9 cellular contexts compared by ENCODE assay signal in the genomic region with DNA sequence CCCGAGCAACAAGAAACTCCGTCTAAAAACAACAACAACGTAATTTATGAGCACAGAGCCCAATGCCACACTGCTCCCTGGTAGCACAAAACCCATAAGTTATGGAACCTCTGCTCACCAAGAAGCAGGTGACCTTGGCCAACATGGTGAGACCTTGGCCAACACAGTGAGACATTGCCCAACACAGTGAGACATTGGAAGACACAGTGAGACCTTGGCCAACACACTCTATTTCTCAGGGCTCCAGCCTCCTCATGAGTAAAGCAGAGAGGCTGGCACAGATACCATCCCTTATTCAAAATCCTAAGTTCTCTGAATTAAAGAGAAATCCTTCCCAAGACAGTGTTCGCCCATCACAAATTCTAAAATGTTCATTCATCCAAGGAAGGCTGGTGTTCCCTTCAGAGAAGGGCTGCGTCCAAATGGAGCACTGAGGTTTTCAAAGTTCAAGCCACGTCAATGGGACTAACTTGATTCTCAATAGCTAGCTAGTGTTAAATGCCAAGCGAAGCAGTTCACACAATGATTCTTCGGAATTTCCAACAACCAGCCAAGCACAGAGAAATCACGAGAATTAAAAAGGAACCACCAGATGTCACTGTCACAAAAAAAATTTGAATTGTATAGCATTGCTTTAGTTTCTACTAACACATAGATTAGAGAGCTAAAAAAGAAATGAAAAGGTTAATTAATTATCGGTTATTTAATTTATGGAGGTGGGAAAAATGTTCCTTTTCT. TPM values are rescaled to one million over a fixed set of nuclear protein-coding genes. Genes with fewer than 3 reads are reported as not detected.
DNase-seq lines count a peak whose midpoint lies in the region; ATAC-seq and TF ChIP-seq lines count a peak whose summit lies in the region.
"Had no signal": no experiment of that assay in that cellular context is flagged by ENCODE, and none has a peak within 500 bp of the region (broad histone marks: within the 10 kb centered on the region; RNA-seq: fewer than 3 reads in every experiment).

No MANE protein-coding gene starts in this region.

- peak in 2 of 3 experiments; percentile 18 to 42 for TF ChIP-seq CTCF in ascending aorta (IDR thresholded peaks at IDR 0.05)
- peak; percentile 50 for TF ChIP-seq CTCF in liver (IDR thresholded peaks at IDR 0.05; ENCODE audit: low read depth, low read length, missing input control)

- peak; percentile 80 to 82 for TF ChIP-seq RAD21 in liver (IDR thresholded peaks at IDR 0.05)

- no peak overlapping the region for H3K9ac ChIP-seq in liver (ENCODE audit: low read depth in 1 of 2, low read length in 2 of 2)
- H3K9ac ChIP-seq: parathyroid adenoma had no signal

- H3K27ac ChIP-seq in ascending aorta (peak overlapping the region; percentile 12 to 46), liver (ENCODE audit: low read depth in 1 of 2, low read length in 2 of 2) (no peak overlapping the region)
- H3K27ac ChIP-seq: parathyroid adenoma had no signal

- H3K27me3 ChIP-seq in ascending aorta: no peaks in the 10 kb centered on the region
- H3K27me3 ChIP-seq in liver (ENCODE audit: control insufficient read depth in 4 of 4, insufficient read depth in 4 of 4, low read length in 3 of 4): no peaks in the 10 kb centered on the region

- DNase-seq in NCI-H146 (lab: John Stamatoyannopoulos, UW) (peak; percentile 6), NCI-H146 treated with DMSO at 0.1 percent for 48 hours (lab: John Stamatoyannopoulos, UW; ENCODE audit: unreplicated experiment) (no peak), HT1080 (ENCODE audit: low read depth) (peak; percentile 19), ascending aorta (ENCODE audit: low spot score in 2 of 2) (no peak)

- H3K36me3 ChIP-seq in ascending aorta (no peaks in the 10 kb centered on the region), liver (ENCODE audit: control insufficient read depth in 4 of 4, insufficient read depth in 3 of 4, low read depth in 1 of 4, low read length in 3 of 4) (no peaks in the 10 kb centered on the region)

- 54% methylated on average over 10 of the region's 10 CpGs for WGBS in liver

- ATAC-seq in GM19467 (IDR thresholded peaks at IDR 0.05; ENCODE audit: unreplicated experiment): no peak
- no peak for ATAC-seq in HG03342 (IDR thresholded peaks at IDR 0.05; ENCODE audit: unreplicated experiment)
- no peak for ATAC-seq in GM18907 (IDR thresholded peaks at IDR 0.05; ENCODE audit: unreplicated experiment)

- H3K4me1 ChIP-seq in ascending aorta (peaks cover 0 to 3% of the 10 kb centered on the region in 2 donors), liver (ENCODE audit: control insufficient read depth in 4 of 4, insufficient read depth in 4 of 4, low read length in 3 of 4) (peaks cover 1 to 35% (median 21%) of the 10 kb centered on the region in 4 donors)
- H3K4me1 ChIP-seq: parathyroid adenoma had no signal

- H3K4me3 ChIP-seq in ascending aorta (no peak overlapping the region), liver (ENCODE audit: low read depth in 1 of 3, low read length in 3 of 3) (no peak overlapping the region)

- H3K9me3 ChIP-seq in ascending aorta (no peaks in the 10 kb centered on the region), liver (ENCODE audit: control insufficient read depth in 4 of 4, low read length in 3 of 4) (no peaks in the 10 kb centered on the region)

- intact Hi-C loops in ascending aorta (cut with DNase I): loop anchor here (2.0 kb wide), 1 partner anchor 145 kb away; a partner anchor contains a TSS

TF ChIP-seq in liver, 16 proteins besides CTCF, POLR2A, EP300 and RAD21:
- TF ChIP-seq RXRA (IDR thresholded peaks at IDR 0.05) (no peak), FOXA2 (IDR thresholded peaks at IDR 0.05) (no peak), HNF4G (IDR thresholded peaks at IDR 0.05) (no peak), JUND (IDR thresholded peaks at IDR 0.05) (no peak), SP1 (IDR thresholded peaks at IDR 0.05) (no peak), FOXA1 (IDR thresholded peaks at IDR 0.05) (no peak), TAF1 (conservative IDR thresholded peaks at IDR 0.05) (no peak), GABPA (IDR thresholded peaks at IDR 0.05 in 1 of 2, conservative IDR thresholded peaks at IDR 0.05 in 1 of 2) (no peak), EGR1 (IDR thresholded peaks at IDR 0.05; ENCODE audit: low read depth in 2 of 2) (no peak), NR2F2 (IDR thresholded peaks at IDR 0.05) (no peak), YY1 (IDR thresholded peaks at IDR 0.05) (no peak)
- TF ChIP-seq, protein P1, sequence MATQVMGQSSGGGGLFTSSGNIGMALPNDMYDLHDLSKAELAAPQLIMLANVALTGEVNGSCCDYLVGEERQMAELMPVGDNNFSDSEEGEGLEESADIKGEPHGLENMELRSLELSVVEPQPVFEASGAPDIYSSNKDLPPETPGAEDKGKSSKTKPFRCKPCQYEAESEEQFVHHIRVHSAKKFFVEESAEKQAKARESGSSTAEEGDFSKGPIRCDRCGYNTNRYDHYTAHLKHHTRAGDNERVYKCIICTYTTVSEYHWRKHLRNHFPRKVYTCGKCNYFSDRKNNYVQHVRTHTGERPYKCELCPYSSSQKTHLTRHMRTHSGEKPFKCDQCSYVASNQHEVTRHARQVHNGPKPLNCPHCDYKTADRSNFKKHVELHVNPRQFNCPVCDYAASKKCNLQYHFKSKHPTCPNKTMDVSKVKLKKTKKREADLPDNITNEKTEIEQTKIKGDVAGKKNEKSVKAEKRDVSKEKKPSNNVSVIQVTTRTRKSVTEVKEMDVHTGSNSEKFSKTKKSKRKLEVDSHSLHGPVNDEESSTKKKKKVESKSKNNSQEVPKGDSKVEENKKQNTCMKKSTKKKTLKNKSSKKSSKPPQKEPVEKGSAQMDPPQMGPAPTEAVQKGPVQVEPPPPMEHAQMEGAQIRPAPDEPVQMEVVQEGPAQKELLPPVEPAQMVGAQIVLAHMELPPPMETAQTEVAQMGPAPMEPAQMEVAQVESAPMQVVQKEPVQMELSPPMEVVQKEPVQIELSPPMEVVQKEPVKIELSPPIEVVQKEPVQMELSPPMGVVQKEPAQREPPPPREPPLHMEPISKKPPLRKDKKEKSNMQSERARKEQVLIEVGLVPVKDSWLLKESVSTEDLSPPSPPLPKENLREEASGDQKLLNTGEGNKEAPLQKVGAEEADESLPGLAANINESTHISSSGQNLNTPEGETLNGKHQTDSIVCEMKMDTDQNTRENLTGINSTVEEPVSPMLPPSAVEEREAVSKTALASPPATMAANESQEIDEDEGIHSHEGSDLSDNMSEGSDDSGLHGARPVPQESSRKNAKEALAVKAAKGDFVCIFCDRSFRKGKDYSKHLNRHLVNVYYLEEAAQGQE (IDR thresholded peaks at IDR 0.05): no peak
- TF ChIP-seq, protein P2, sequence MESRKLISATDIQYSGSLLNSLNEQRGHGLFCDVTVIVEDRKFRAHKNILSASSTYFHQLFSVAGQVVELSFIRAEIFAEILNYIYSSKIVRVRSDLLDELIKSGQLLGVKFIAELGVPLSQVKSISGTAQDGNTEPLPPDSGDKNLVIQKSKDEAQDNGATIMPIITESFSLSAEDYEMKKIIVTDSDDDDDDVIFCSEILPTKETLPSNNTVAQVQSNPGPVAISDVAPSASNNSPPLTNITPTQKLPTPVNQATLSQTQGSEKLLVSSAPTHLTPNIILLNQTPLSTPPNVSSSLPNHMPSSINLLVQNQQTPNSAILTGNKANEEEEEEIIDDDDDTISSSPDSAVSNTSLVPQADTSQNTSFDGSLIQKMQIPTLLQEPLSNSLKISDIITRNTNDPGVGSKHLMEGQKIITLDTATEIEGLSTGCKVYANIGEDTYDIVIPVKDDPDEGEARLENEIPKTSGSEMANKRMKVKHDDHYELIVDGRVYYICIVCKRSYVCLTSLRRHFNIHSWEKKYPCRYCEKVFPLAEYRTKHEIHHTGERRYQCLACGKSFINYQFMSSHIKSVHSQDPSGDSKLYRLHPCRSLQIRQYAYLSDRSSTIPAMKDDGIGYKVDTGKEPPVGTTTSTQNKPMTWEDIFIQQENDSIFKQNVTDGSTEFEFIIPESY (IDR thresholded peaks at IDR 0.05): no peak
- TF ChIP-seq, protein P3, sequence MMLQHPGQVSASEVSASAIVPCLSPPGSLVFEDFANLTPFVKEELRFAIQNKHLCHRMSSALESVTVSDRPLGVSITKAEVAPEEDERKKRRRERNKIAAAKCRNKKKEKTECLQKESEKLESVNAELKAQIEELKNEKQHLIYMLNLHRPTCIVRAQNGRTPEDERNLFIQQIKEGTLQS (IDR thresholded peaks at IDR 0.05): no peak
- TF ChIP-seq, protein P4, sequence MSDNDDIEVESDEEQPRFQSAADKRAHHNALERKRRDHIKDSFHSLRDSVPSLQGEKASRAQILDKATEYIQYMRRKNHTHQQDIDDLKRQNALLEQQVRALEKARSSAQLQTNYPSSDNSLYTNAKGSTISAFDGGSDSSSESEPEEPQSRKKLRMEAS (IDR thresholded peaks at IDR 0.05): no peak

RNA-seq across cellular contexts. Expression of a gene that starts 29.4 kb away (rescaled TPM):
- 1.6 and 3.3 TPM in 2 replicates for total RNA-seq in HT1080 (2014; rRNA removed; shearing (Covaris generic))
- 2.0 and 2.6 TPM in 2 replicates for polyA plus RNA-seq in HT1080 (2015; cell fraction: cytosol; rRNA removed)
- 3.7 and 4.3 TPM in 2 replicates for polyA plus RNA-seq in HT1080 (2015; cell fraction: nucleus; rRNA removed)
- total RNA-seq in ascending aorta (2.7 TPM), liver (10 to 100 TPM in 1 of 2 donors, 1 to 10 TPM in 1; 2.4 to 11.7 TPM)
- 1 to 10 TPM; 1.8 to 3.1 TPM for polyA plus RNA-seq in liver

Comparison
In these comparisons a context has a peak if more than half of its experiments do, and no peak if none do; other contexts are left out.
1. DNase-seq: peak in NCI-H146 (single experiment) and HT1080 (single experiment); none in NCI-H146 treated with DMSO at 0.1 percent for 48 hours (single experiment) and ascending aorta (0 of 2).
2. H3K27ac ChIP-seq: peak in ascending aorta (2 of 2); none in liver (0 of 2).